ENCODE assay signal across 13 cellular contexts in the genomic region with DNA sequence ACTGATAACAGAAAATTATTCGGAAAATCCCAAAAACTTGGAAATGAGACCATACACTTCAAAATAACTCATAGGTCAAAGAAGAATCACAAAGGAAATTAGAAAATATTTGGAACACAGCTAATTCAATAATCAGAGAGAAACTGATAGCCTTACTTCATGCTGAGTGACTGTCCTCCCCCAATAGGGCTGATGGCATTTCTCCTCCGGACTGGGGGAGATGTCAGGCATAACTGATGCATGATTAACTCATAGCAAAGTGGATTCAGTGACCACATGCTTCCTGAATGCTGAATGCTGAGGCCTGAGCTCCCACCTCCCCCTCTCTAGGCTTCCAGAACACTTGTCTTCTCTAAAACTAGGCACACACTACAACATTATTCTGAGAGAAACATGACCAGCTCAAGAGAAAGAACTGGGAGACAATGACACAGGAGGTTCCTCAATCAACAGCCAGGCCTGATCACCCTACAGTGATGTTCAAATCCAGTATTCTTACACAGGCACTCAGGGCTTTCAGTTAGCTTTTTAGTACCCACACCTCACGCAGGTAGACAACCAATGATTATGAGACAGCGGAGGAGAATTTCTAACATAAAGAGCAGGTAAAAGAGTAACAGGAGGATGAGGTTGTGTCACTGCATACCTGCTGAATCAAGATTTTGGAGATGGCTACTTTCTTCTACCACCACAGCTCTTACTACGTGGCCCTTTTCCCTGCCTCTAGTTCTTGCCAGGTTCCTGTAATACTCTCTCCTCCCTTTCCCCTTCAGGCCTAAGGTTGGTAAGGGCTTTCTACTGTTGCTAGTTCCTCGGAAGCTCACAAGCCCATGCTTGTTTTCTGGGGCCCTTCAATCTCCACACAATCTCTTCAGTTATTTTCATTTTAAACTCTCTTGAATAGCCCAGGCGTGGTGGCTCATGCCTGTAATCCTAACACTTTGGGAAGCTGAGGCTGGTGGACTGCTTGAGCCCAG.
A peak's percentile ranks its signal among the peaks of the same experiment; 100 is the strongest.
DNase-seq lines count a peak whose midpoint lies in the region; ATAC-seq and TF ChIP-seq lines count a peak whose summit lies in the region.
"Had no signal": no experiment of that assay in that cellular context is flagged by ENCODE, and none has a peak within 500 bp of the region (broad histone marks: within the 10 kb centered on the region; RNA-seq: fewer than 3 reads in every experiment).

No MANE protein-coding gene starts in this region.

- ATAC-seq in GM21447 (IDR thresholded peaks at IDR 0.05; ENCODE audit: unreplicated experiment), result no peak
- ATAC-seq in HG02885 (IDR thresholded peaks at IDR 0.05; ENCODE audit: poor library complexity, unreplicated experiment), result no peak
- no peak for ATAC-seq in upper lobe of left lung (ENCODE audit: low FRiP score in 2 of 2)
- ATAC-seq in HG03139 (IDR thresholded peaks at IDR 0.05; ENCODE audit: unreplicated experiment), result no peak
- ATAC-seq: activated T-cell treated with anti-CD3 and anti-CD28 coated beads, Interleukin-2, amount 50 U/mL, for 4 hours had no signal

- no peak for TF ChIP-seq POLR2A in upper lobe of left lung (IDR thresholded peaks at IDR 0.05)

- in situ Hi-C loops in astrocyte of the cerebellum (cut with HindIII; ENCODE audit: low sequenced_read_pairs), result no loop called here

- H3F3A ChIP-seq in Loucy (ENCODE audit: low read depth), result no peaks in the 10 kb centered on the region

- peak; percentile 10 to 40 for DNase-seq in AML-193 (lab: John Stamatoyannopoulos, UW)
- peak; percentile 15 for DNase-seq in astrocyte of the cerebellum (ENCODE audit: low read depth)
- DNase-seq in kidney tubule cell (ENCODE audit: low spot score), result peak; percentile 93
- DNase-seq in upper lobe of left lung, result no peak
- DNase-seq: activated T-cell treated with anti-CD3 and anti-CD28 coated beads, Interleukin-2, amount 50 U/mL, for 4 hours; cortex of kidney; NCI-H526 treated with DMSO at 0.1 percent for 48 hours; stimulated activated CD4-positive, alpha-beta T cell treated with anti-CD3 and anti-CD28 coated beads, Interleukin-1b, Interleukin-23, amount 100 ng/mL, for 48 hours; substantia nigra had no signal

- H3K4me1 ChIP-seq in Loucy (ENCODE audit: insufficient read depth, low read length, poor library complexity, severe bottlenecking) (peaks cover 34% of the 10 kb centered on the region), upper lobe of left lung (no peaks in the 10 kb centered on the region)

- peak overlapping the region; percentile 37 for H3K4me2 ChIP-seq in Loucy (ENCODE audit: low read depth, low read length, poor library complexity, severe bottlenecking)

- H3K79me2 ChIP-seq in Loucy (ENCODE audit: insufficient read depth, low read length), result no peaks in the 10 kb centered on the region

- peak overlapping the region; percentile 81 for H2AFZ ChIP-seq in Loucy (ENCODE audit: low read length)

- no peaks in the 10 kb centered on the region for H3K9me3 ChIP-seq in Loucy (ENCODE audit: insufficient read depth, low read depth, low read length)
- H3K9me3 ChIP-seq in upper lobe of left lung, result no peaks in the 10 kb centered on the region

- 82 to 85% methylated on average over 7 of the region's 7 CpGs for WGBS in upper lobe of left lung, 2 donors

- no peaks in the 10 kb centered on the region for H4K20me1 ChIP-seq in Loucy (ENCODE audit: insufficient read depth, low read length, poor library complexity, severe bottlenecking)

- no peak overlapping the region for H3K27ac ChIP-seq in upper lobe of left lung

- TF ChIP-seq CTCF in Loucy (conservative IDR thresholded peaks at IDR 0.05; ENCODE audit: low read length) (no peak), astrocyte of the cerebellum (IDR thresholded peaks at IDR 0.05; ENCODE audit: low read depth, low read length, missing control alignments) (no peak), upper lobe of left lung (IDR thresholded peaks at IDR 0.05) (no peak)

- H3K9me2 ChIP-seq in Loucy (replicated peaks; ENCODE audit: low read depth, low read length), result no peaks in the 10 kb centered on the region

- H3K36me3 ChIP-seq in Loucy (ENCODE audit: insufficient read depth, low read length) (no peaks in the 10 kb centered on the region), upper lobe of left lung (no peaks in the 10 kb centered on the region)

- H3K27me3 ChIP-seq in Loucy (ENCODE audit: insufficient read depth, low read length, poor library complexity, severe bottlenecking) (no peaks in the 10 kb centered on the region), upper lobe of left lung (no peaks in the 10 kb centered on the region)

- no peak for TF ChIP-seq EP300 in upper lobe of left lung (IDR thresholded peaks at IDR 0.05)

- H3K4me3 ChIP-seq in Loucy (ENCODE audit: low read length, poor library complexity, severe bottlenecking), result peak overlapping the region; percentile 1
- no peak overlapping the region for H3K4me3 ChIP-seq in astrocyte of the cerebellum (ENCODE audit: low read depth, low read length)
- no peak overlapping the region for H3K4me3 ChIP-seq in upper lobe of left lung

- H3K9ac ChIP-seq in Loucy (ENCODE audit: low read depth, low read length, poor library complexity, severe bottlenecking), result peak overlapping the region; percentile 36

Comparison
In these comparisons a context has a peak if more than half of its experiments do, and no peak if none do; other contexts are left out.
1. DNase-seq: peak in AML-193 (2 of 2), astrocyte of the cerebellum (single experiment) and kidney tubule cell (single experiment); none in upper lobe of left lung (0 of 2).